26 cellular contexts compared by ENCODE assay signal in the genomic region with DNA sequence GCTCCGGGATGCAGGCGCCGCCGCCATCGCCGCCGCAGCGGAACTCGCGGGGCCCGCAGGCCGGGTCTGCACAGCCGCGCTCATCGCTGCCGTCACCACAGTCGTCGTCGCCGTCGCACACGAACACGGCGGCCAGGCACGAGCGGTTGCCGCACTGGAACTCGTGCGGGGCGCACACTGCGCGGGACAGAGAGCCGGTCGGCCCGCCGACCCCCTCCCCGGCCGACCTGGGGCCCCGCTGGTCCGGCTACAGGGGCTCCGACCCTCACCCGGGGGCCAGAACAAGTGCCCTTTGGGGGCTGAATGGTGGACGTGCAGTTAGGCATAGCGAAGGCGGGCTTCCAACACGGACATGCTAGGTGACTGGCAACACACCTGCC.
"Had no signal": no experiment of that assay in that cellular context is flagged by ENCODE, and none has a peak within 500 bp of the region (broad histone marks: within the 10 kb centered on the region; RNA-seq: fewer than 3 reads in every experiment).

No MANE protein-coding gene starts in this region.

- ATAC-seq: effector memory CD8-positive, alpha-beta T cell; left cardiac atrium; left lung; naive thymus-derived CD4-positive, alpha-beta T cell; pancreas; right lobe of liver had no signal

- H3K9me3 Mint-ChIP-seq: central memory CD8-positive, alpha-beta T cell; effector memory CD8-positive, alpha-beta T cell; naive thymus-derived CD4-positive, alpha-beta T cell; type B pancreatic cell had no signal

- FAIRE-seq: endometrium, frontal cortex, pancreas, small intestine, urothelium cell line had no signal

- H3K4me3 Mint-ChIP-seq: central memory CD8-positive, alpha-beta T cell; effector memory CD8-positive, alpha-beta T cell; naive thymus-derived CD4-positive, alpha-beta T cell; type B pancreatic cell had no signal

- H3K9me3 ChIP-seq: left lung, pancreas, right lobe of liver, thyroid gland had no signal

- H3K4me1 ChIP-seq: left lung, pancreas, right lobe of liver, thyroid gland had no signal

- H3K36me3 Mint-ChIP-seq: type B pancreatic cell had no signal

- H3K27me3 Mint-ChIP-seq: central memory CD8-positive, alpha-beta T cell; effector memory CD8-positive, alpha-beta T cell; naive thymus-derived CD4-positive, alpha-beta T cell; progenitor cell of endocrine pancreas; type B pancreatic cell had no signal

- H3K36me3 ChIP-seq: cardiac muscle cell, pancreas, right lobe of liver had no signal

- DNase-seq: cortex of kidney; effector memory CD8-positive, alpha-beta T cell; erythroblast; left cardiac atrium; left lung; mammary epithelial cell; mesendoderm; midbrain; naive thymus-derived CD4-positive, alpha-beta T cell; occipital lobe; pancreas; small intestine; stimulated activated CD4-positive, alpha-beta T cell treated with anti-CD3 and anti-CD28 coated beads, Interleukin-12 subunit alpha, Interleukin-12 subunit beta, amount 100 ng/mL, for 4 hours; stimulated activated CD4-positive, alpha-beta T cell treated with anti-CD3 and anti-CD28 coated beads, Interleukin-1b, Interleukin-23, amount 100 ng/mL, for 48 hours; stimulated activated CD4-positive, alpha-beta T cell treated with anti-CD3 and anti-CD28 coated beads, Interleukin-4, amount 100 ng/mL, for 1 hour; stimulated activated CD8-positive, alpha-beta memory T cell treated with anti-CD3 and anti-CD28 coated beads, Interleukin-4, amount 100 ng/mL, for 48 hours; stimulated activated naive CD4-positive, alpha-beta T cell treated with Interleukin-2 at 50 U/mL for 16 hours; thyroid gland had no signal

- H3K4me3 ChIP-seq: cardiac muscle cell, left lung, pancreas, right lobe of liver, thyroid gland had no signal

- H3K27ac ChIP-seq: cardiac muscle cell, left lung, pancreas, right lobe of liver, thyroid gland had no signal

- H3K27me3 ChIP-seq: cardiac muscle cell, left lung, pancreas, right lobe of liver, thyroid gland had no signal

- H3K27ac Mint-ChIP-seq: effector memory CD8-positive, alpha-beta T cell; naive thymus-derived CD4-positive, alpha-beta T cell; progenitor cell of endocrine pancreas; type B pancreatic cell had no signal
